In the genomic region with DNA sequence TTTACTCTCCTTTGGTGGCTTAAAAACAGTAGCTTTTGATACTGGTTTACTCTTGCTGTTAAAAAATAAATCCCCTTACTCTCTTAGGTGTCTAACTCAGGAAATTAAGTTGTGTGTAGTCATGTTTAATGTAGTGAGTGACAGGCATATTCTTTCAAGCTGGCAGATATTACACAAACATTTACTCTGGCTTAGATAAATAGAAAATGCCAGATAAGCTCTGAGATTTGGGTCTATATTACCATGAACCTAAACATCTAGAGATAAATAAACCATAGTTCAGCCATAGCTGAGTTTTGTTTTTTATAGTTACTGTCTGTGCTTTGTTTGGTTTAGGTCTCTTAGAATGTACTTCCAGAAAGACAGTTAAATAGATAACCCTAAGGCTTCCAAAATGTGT, we compare ENCODE assay signal across 11 cellular contexts. TPM values are rescaled to one million over a fixed set of nuclear protein-coding genes. Genes with fewer than 3 reads are reported as not detected.
DNase-seq lines count a peak whose midpoint lies in the region; ATAC-seq and TF ChIP-seq lines count a peak whose summit lies in the region.
"Had no signal": no experiment of that assay in that cellular context is flagged by ENCODE, and none has a peak within 500 bp of the region (broad histone marks: within the 10 kb centered on the region; RNA-seq: fewer than 3 reads in every experiment).

No MANE protein-coding gene starts in this region.

- peaks cover 51% of the 10 kb centered on the region for H3K4me1 Mint-ChIP-seq in WTC11
- H3K4me1 Mint-ChIP-seq in glutamatergic neuron (ENCODE audit: low read depth, unreplicated experiment) = peaks cover 47% of the 10 kb centered on the region
- peaks cover 29% of the 10 kb centered on the region for H3K4me1 Mint-ChIP-seq in progenitor cell of endocrine pancreas (ENCODE audit: low read depth)

- ATAC-seq in WTC11 (no peak), GM21423 (IDR thresholded peaks at IDR 0.05; ENCODE audit: unreplicated experiment) (no peak)

- H3K4me3 ChIP-seq in AG04449 (ENCODE audit: low read depth, low read length) = peak overlapping the region; percentile 70

- no peak for DNase-seq in AG04449 (ENCODE audit: low read depth, low spot score)
- no peak for DNase-seq in WTC11 (ENCODE audit: low spot score)
- DNase-seq in glutamatergic neuron = no peak
- DNase-seq in progenitor cell of endocrine pancreas (ENCODE audit: low spot score, unreplicated experiment) = no peak
- no peak for DNase-seq in NCI-H524 treated with DMSO at 0.1 percent for 48 hours (lab: John Stamatoyannopoulos, UW)
- no peak for DNase-seq in head of caudate nucleus
- DNase-seq in T1000 (lab: John Stamatoyannopoulos, UW) = no peak
- DNase-seq: DMS79, SIG-M5 had no signal

- no peak for TF ChIP-seq CTCF in AG04449 (IDR thresholded peaks at IDR 0.05; ENCODE audit: insufficient read depth, low read length, missing control alignments)
- TF ChIP-seq CTCF in WTC11 (IDR thresholded peaks at IDR 0.05) = no peak
- TF ChIP-seq CTCF in glutamatergic neuron (IDR thresholded peaks at IDR 0.05; ENCODE audit: partially characterized antibody, unreplicated experiment) = no peak
- TF ChIP-seq CTCF in progenitor cell of endocrine pancreas (IDR thresholded peaks at IDR 0.05; ENCODE audit: unreplicated experiment) = no peak

- H3K4me3 Mint-ChIP-seq in WTC11 (peak overlapping the region; percentile 92), glutamatergic neuron (ENCODE audit: unreplicated experiment) (peak overlapping the region; percentile 94), progenitor cell of endocrine pancreas (ENCODE audit: low read depth) (peak overlapping the region; percentile 87)
- H3K4me3 Mint-ChIP-seq: B cell had no signal

- H3K36me3 Mint-ChIP-seq in WTC11 (no peaks in the 10 kb centered on the region), glutamatergic neuron (ENCODE audit: unreplicated experiment) (peaks cover 4% of the 10 kb centered on the region), progenitor cell of endocrine pancreas (ENCODE audit: insufficient read depth) (no peaks in the 10 kb centered on the region)

- H3K9me3 Mint-ChIP-seq in WTC11 (no peaks in the 10 kb centered on the region), glutamatergic neuron (ENCODE audit: unreplicated experiment) (peaks cover 29% of the 10 kb centered on the region), progenitor cell of endocrine pancreas (ENCODE audit: low read depth) (no peaks in the 10 kb centered on the region)

- intact Hi-C loops in head of caudate nucleus (cut with DNase I) = loop anchor here (5.0 to 10.0 kb wide), 3 partner anchors 247 to 615 kb away; a partner anchor contains a TSS

- CTCF ChIA-PET in AG04449 (lab: Yijun Ruan, JAX) = interaction anchor here (1.2 kb wide), 1 partner anchor 524 kb away, joined by 6 read pairs; no protein-coding TSS in a partner anchor
- CTCF ChIA-PET in WTC11 (lab: Charles Lee) = no interaction called here

- H3K27me3 Mint-ChIP-seq in WTC11 (ENCODE audit: low read depth) (peaks cover 53% of the 10 kb centered on the region), glutamatergic neuron (ENCODE audit: unreplicated experiment) (peaks cover 21% of the 10 kb centered on the region), progenitor cell of endocrine pancreas (peaks cover 22% of the 10 kb centered on the region)

- POLR2A ChIA-PET in AG04449 (lab: Yijun Ruan, JAX) = no interaction called here
- POLR2A ChIA-PET in WTC11 (lab: Charles Lee) = no interaction called here

- H3K27ac Mint-ChIP-seq in WTC11 (no peak overlapping the region), glutamatergic neuron (ENCODE audit: unreplicated experiment) (peak overlapping the region; percentile 93), progenitor cell of endocrine pancreas (no peak overlapping the region)
- H3K27ac Mint-ChIP-seq: B cell had no signal

TF ChIP-seq in WTC11, 78 proteins besides CTCF, POLR2A, EP300 and RAD21 (continues in another document):
- no peak for TF ChIP-seq MXD4 (CRISPR knock-in tag; IDR thresholded peaks at IDR 0.05; ENCODE audit: borderline replicate concordance)
- no peak for TF ChIP-seq RORB (CRISPR knock-in tag; IDR thresholded peaks at IDR 0.05)
- TF ChIP-seq, protein P1, sequence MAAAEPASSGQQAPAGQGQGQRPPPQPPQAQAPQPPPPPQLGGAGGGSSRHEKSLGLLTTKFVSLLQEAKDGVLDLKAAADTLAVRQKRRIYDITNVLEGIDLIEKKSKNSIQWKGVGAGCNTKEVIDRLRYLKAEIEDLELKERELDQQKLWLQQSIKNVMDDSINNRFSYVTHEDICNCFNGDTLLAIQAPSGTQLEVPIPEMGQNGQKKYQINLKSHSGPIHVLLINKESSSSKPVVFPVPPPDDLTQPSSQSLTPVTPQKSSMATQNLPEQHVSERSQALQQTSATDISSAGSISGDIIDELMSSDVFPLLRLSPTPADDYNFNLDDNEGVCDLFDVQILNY (CRISPR knock-in tag; IDR thresholded peaks at IDR 0.05) = no peak
- no peak for TF ChIP-seq SP1 (CRISPR knock-in tag; conservative IDR thresholded peaks at IDR 0.05)
- TF ChIP-seq ZNF423 (CRISPR knock-in tag; IDR thresholded peaks at IDR 0.05) = no peak
- TF ChIP-seq CREM (CRISPR knock-in tag; IDR thresholded peaks at IDR 0.05) = no peak
- TF ChIP-seq TP53 (CRISPR knock-in tag; IDR thresholded peaks at IDR 0.05) = no peak
- TF ChIP-seq, protein P2, sequence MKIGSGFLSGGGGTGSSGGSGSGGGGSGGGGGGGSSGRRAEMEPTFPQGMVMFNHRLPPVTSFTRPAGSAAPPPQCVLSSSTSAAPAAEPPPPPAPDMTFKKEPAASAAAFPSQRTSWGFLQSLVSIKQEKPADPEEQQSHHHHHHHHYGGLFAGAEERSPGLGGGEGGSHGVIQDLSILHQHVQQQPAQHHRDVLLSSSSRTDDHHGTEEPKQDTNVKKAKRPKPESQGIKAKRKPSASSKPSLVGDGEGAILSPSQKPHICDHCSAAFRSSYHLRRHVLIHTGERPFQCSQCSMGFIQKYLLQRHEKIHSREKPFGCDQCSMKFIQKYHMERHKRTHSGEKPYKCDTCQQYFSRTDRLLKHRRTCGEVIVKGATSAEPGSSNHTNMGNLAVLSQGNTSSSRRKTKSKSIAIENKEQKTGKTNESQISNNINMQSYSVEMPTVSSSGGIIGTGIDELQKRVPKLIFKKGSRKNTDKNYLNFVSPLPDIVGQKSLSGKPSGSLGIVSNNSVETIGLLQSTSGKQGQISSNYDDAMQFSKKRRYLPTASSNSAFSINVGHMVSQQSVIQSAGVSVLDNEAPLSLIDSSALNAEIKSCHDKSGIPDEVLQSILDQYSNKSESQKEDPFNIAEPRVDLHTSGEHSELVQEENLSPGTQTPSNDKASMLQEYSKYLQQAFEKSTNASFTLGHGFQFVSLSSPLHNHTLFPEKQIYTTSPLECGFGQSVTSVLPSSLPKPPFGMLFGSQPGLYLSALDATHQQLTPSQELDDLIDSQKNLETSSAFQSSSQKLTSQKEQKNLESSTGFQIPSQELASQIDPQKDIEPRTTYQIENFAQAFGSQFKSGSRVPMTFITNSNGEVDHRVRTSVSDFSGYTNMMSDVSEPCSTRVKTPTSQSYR (CRISPR knock-in tag; IDR thresholded peaks at IDR 0.05) = no peak
- TF ChIP-seq NR2C2 (CRISPR knock-in tag; IDR thresholded peaks at IDR 0.05) = no peak
- TF ChIP-seq, protein P3, sequence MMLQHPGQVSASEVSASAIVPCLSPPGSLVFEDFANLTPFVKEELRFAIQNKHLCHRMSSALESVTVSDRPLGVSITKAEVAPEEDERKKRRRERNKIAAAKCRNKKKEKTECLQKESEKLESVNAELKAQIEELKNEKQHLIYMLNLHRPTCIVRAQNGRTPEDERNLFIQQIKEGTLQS (CRISPR knock-in tag; conservative IDR thresholded peaks at IDR 0.05) = no peak
- TF ChIP-seq, protein P4, sequence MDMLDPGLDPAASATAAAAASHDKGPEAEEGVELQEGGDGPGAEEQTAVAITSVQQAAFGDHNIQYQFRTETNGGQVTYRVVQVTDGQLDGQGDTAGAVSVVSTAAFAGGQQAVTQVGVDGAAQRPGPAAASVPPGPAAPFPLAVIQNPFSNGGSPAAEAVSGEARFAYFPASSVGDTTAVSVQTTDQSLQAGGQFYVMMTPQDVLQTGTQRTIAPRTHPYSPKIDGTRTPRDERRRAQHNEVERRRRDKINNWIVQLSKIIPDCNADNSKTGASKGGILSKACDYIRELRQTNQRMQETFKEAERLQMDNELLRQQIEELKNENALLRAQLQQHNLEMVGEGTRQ (CRISPR knock-in tag; IDR thresholded peaks at IDR 0.05) = no peak
- no peak for TF ChIP-seq TCF7 (CRISPR knock-in tag; IDR thresholded peaks at IDR 0.05; ENCODE audit: low read depth)
- TF ChIP-seq, protein P5, sequence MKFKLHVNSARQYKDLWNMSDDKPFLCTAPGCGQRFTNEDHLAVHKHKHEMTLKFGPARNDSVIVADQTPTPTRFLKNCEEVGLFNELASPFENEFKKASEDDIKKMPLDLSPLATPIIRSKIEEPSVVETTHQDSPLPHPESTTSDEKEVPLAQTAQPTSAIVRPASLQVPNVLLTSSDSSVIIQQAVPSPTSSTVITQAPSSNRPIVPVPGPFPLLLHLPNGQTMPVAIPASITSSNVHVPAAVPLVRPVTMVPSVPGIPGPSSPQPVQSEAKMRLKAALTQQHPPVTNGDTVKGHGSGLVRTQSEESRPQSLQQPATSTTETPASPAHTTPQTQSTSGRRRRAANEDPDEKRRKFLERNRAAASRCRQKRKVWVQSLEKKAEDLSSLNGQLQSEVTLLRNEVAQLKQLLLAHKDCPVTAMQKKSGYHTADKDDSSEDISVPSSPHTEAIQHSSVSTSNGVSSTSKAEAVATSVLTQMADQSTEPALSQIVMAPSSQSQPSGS (CRISPR knock-in tag; IDR thresholded peaks at IDR 0.05; ENCODE audit: borderline replicate concordance, low read depth) = no peak
- no peak for TF ChIP-seq KAT7 (CRISPR knock-in tag; IDR thresholded peaks at IDR 0.05; ENCODE audit: borderline replicate concordance)
- no peak for TF ChIP-seq CREB1 (CRISPR knock-in tag; IDR thresholded peaks at IDR 0.05)
- TF ChIP-seq, protein P6, sequence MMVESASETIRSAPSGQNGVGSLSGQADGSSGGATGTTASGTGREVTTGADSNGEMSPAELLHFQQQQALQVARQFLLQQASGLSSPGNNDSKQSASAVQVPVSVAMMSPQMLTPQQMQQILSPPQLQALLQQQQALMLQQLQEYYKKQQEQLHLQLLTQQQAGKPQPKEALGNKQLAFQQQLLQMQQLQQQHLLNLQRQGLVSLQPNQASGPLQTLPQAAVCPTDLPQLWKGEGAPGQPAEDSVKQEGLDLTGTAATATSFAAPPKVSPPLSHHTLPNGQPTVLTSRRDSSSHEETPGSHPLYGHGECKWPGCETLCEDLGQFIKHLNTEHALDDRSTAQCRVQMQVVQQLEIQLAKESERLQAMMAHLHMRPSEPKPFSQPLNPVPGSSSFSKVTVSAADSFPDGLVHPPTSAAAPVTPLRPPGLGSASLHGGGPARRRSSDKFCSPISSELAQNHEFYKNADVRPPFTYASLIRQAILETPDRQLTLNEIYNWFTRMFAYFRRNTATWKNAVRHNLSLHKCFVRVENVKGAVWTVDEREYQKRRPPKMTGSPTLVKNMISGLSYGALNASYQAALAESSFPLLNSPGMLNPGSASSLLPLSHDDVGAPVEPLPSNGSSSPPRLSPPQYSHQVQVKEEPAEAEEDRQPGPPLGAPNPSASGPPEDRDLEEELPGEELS (CRISPR knock-in tag; IDR thresholded peaks at IDR 0.05) = no peak

RNA-seq across cellular contexts. Expression of a gene that starts 2.4 kb away (rescaled TPM):
- total RNA-seq in WTC11 (2021) = 0.98 to 2.6 TPM (median 2.0 TPM) in 3 replicates
- 255 TPM for total RNA-seq in glutamatergic neuron (ENCODE audit: unreplicated experiment)
- total RNA-seq in progenitor cell of endocrine pancreas = 10.6 and 11.7 TPM in 2 replicates
- total RNA-seq: B cell had no signal

Comparison
In these comparisons a context has a peak if more than half of its experiments do, and no peak if none do; other contexts are left out.
1. RNA of a gene that starts 2.4 kb away (total RNA-seq): 255 TPM in glutamatergic neuron (single experiment); 10.6 to 11.7 TPM in progenitor cell of endocrine pancreas and 0.98 to 2.6 TPM in WTC11; every median in the first group is over 10 times any median in the second.
2. Peak in every context shown above with its lines, with median percentiles within 50 percentile points of each other: H3K4me3 Mint-ChIP-seq.